10 cellular contexts compared by ENCODE assay signal in the genomic region with DNA sequence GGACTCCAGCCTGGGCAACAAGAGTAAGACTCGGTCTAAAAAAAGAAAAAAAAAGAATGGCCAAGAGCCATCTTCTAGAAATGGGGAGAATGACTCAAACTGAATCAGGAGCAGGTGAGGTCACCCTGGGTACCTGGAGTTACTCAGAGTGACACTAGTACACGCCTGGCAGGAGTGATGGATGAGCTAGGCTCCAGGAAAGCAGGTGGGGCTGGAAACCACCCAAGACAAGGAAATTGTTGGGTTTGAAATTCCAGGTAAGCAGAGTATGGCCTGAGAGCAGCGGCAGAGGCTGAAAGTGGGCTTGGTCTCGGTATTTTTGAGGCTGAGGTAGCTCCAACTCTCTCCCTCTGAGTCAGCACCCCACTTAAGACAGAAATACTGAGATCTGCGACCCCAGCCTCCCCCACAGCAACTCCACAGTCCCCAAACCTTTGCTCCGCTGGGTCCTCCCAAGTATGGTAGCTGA. TPM values are rescaled to one million over a fixed set of nuclear protein-coding genes. Genes with fewer than 3 reads are reported as not detected.
DNase-seq lines count a peak whose midpoint lies in the region; ATAC-seq and TF ChIP-seq lines count a peak whose summit lies in the region.
"Had no signal": no experiment of that assay in that cellular context is flagged by ENCODE, and none has a peak within 500 bp of the region (broad histone marks: within the 10 kb centered on the region; RNA-seq: fewer than 3 reads in every experiment).

No MANE protein-coding gene starts in this region.

- no peaks in the 10 kb centered on the region for H3K27me3 ChIP-seq in RWPE2 (ENCODE audit: insufficient read depth, poor library complexity, severe bottlenecking)
- no peaks in the 10 kb centered on the region for H3K27me3 ChIP-seq in body of pancreas
- no peaks in the 10 kb centered on the region for H3K27me3 ChIP-seq in trophoblast cell (ENCODE audit: insufficient read depth, low read length)
- H3K27me3 ChIP-seq in GM23338 (ENCODE audit: insufficient read depth), result no peaks in the 10 kb centered on the region
- H3K27me3 ChIP-seq in gastroesophageal sphincter, result no peaks in the 10 kb centered on the region
- H3K27me3 ChIP-seq: adrenal gland, tibial nerve had no signal

- H3K9me2 ChIP-seq in GM23338 (ENCODE audit: insufficient read depth), result no peaks in the 10 kb centered on the region

- H2AFZ ChIP-seq in trophoblast cell (ENCODE audit: insufficient read depth, low read length, poor library complexity), result peak overlapping the region; percentile 15
- no peak overlapping the region for H2AFZ ChIP-seq in GM23338

- H3K4me2 ChIP-seq in trophoblast cell (ENCODE audit: low read length) (no peak overlapping the region), GM23338 (no peak overlapping the region)

- H3K23ac ChIP-seq in trophoblast cell (ENCODE audit: low read length), result no peak overlapping the region

- peak overlapping the region; percentile 18 for H3K18ac ChIP-seq in trophoblast cell (ENCODE audit: low read length)

- 50 to 57% methylated on average over 5 to 6 of the region's 6 CpGs for WGBS in body of pancreas, 2 donors
- no CpG with 5 or more reads among the region's 6 CpGs for WGBS in trophoblast cell (ENCODE audit: extremely low coverage, insufficient coverage, insufficient read length)
- 58 to 63% methylated on average over 5 to 6 of the region's 6 CpGs for WGBS in gastroesophageal sphincter (ENCODE audit: low coverage in 1 of 2), 2 donors

- no peak overlapping the region for H3K4me3 Mint-ChIP-seq in GM23338

- peak; percentile 71 for DNase-seq in DMS53 (lab: John Stamatoyannopoulos, UW)
- peak; percentile 95 for DNase-seq in RWPE2 (ENCODE audit: low spot score)
- DNase-seq in body of pancreas, result peak; percentile 59 to 83 (median 72)
- no peak for DNase-seq in trophoblast cell
- DNase-seq in GM23338 (ENCODE audit: low spot score), result no peak
- DNase-seq in SIG-M5 (lab: John Stamatoyannopoulos, UW), result no peak
- no peak for DNase-seq in NCI-H187 (lab: John Stamatoyannopoulos, UW)

- no peak overlapping the region for H3K27ac Mint-ChIP-seq in GM23338

- H4K8ac ChIP-seq in trophoblast cell (ENCODE audit: low read depth, low read length), result peak overlapping the region; percentile 34

- TF ChIP-seq POLR2A in body of pancreas (IDR thresholded peaks at IDR 0.05), result peak in 2 of 3 donors; percentile 54 to 58
- TF ChIP-seq POLR2A in gastroesophageal sphincter (IDR thresholded peaks at IDR 0.05), result no peak

- intact Hi-C loops in body of pancreas (cut with DNase I), result no loop called here

- TF ChIP-seq EP300 in gastroesophageal sphincter (IDR thresholded peaks at IDR 0.05), result no peak

- no peaks in the 10 kb centered on the region for H3K9me3 Mint-ChIP-seq in GM23338

- TF ChIP-seq CTCF in RWPE2 (IDR thresholded peaks at IDR 0.05; ENCODE audit: poor library complexity, severe bottlenecking) (no peak), body of pancreas (IDR thresholded peaks at IDR 0.05) (no peak), GM23338 (conservative IDR thresholded peaks at IDR 0.05; ENCODE audit: low read depth in 2 of 2) (no peak), gastroesophageal sphincter (IDR thresholded peaks at IDR 0.05) (no peak)

- H2BK12ac ChIP-seq in trophoblast cell (ENCODE audit: low read length), result peak overlapping the region; percentile 83

- H4K20me1 ChIP-seq in GM23338 (replicated peaks; ENCODE audit: insufficient read depth), result no peaks in the 10 kb centered on the region

- H2AK5ac ChIP-seq in trophoblast cell (ENCODE audit: low read length), result peak overlapping the region; percentile 38

- H2BK5ac ChIP-seq in trophoblast cell (ENCODE audit: low read depth, low read length, poor library complexity), result peak overlapping the region; percentile 69

- H3F3A ChIP-seq in GM23338 (replicated peaks; ENCODE audit: low read depth), result peaks cover 11% of the 10 kb centered on the region; the same call in 1 of the 2 replicates

- peaks cover 33% of the 10 kb centered on the region for H3K4me1 ChIP-seq in RWPE2 (ENCODE audit: insufficient read depth, poor library complexity, severe bottlenecking)
- peaks cover 30% of the 10 kb centered on the region for H3K4me1 ChIP-seq in body of pancreas
- H3K4me1 ChIP-seq in trophoblast cell (ENCODE audit: control insufficient read depth in 1 of 2, insufficient read depth in 2 of 2, low read length in 2 of 2), result peaks cover 20 to 21% of the 10 kb centered on the region in 2 experiments
- H3K4me1 ChIP-seq in GM23338 (ENCODE audit: insufficient read depth), result peaks cover 20% of the 10 kb centered on the region; the same call in 1 of the 2 replicates
- H3K4me1 ChIP-seq in gastroesophageal sphincter, result peaks cover 0 to 11% (median 3%) of the 10 kb centered on the region in 3 donors

- peak overlapping the region; percentile 74 for H2BK120ac ChIP-seq in trophoblast cell (ENCODE audit: insufficient read depth, low read length, poor library complexity)

- ATAC-seq in RWPE2 (ENCODE audit: low read depth) (peak; percentile 86), body of pancreas (peak; percentile 82), GM23338 (no peak), gastroesophageal sphincter (no peak)

- 0 out of 2 replicates have a peak, but pooled peaks cover 6% of the 10 kb centered on the region for H3K36me3 ChIP-seq in RWPE2 (ENCODE audit: low read depth)
- no peaks in the 10 kb centered on the region for H3K36me3 ChIP-seq in body of pancreas (replicated peaks in 1 of 2; ENCODE audit: insufficient read depth in 1 of 2, low read depth in 2 of 2)
- H3K36me3 ChIP-seq in trophoblast cell (ENCODE audit: control insufficient read depth in 1 of 2, insufficient read depth in 2 of 2, low read length in 2 of 2), result no peaks in the 10 kb centered on the region
- no peaks in the 10 kb centered on the region for H3K36me3 ChIP-seq in GM23338 (ENCODE audit: insufficient read depth)
- H3K36me3 ChIP-seq in gastroesophageal sphincter, result no peaks in the 10 kb centered on the region
- H3K36me3 ChIP-seq: adrenal gland, tibial nerve had no signal

- H3K27ac ChIP-seq in RWPE2 (ENCODE audit: poor library complexity, severe bottlenecking) (peak overlapping the region; percentile 94), body of pancreas (peak overlapping the region; percentile 2 to 76 (median 66)), trophoblast cell (ENCODE audit: low read depth, low read length) (peak overlapping the region; percentile 86), GM23338 (ENCODE audit: low read depth) (no peak overlapping the region), gastroesophageal sphincter (no peak overlapping the region)
- H3K27ac ChIP-seq: tibial nerve had no signal

- H3K4me3 ChIP-seq in RWPE2 (ENCODE audit: severe bottlenecking) (no peak overlapping the region), body of pancreas (no peak overlapping the region), trophoblast cell (ENCODE audit: low read depth, low read length) (no peak overlapping the region), GM23338 (no peak overlapping the region), gastroesophageal sphincter (no peak overlapping the region)
- H3K4me3 ChIP-seq: adrenal gland, tibial nerve had no signal

- H3K9me3 ChIP-seq in RWPE2 (ENCODE audit: severe bottlenecking), result no peaks in the 10 kb centered on the region
- H3K9me3 ChIP-seq in body of pancreas, result no peaks in the 10 kb centered on the region
- no peaks in the 10 kb centered on the region for H3K9me3 ChIP-seq in trophoblast cell (ENCODE audit: insufficient read depth, low read depth, low read length)
- H3K9me3 ChIP-seq in gastroesophageal sphincter, result no peaks in the 10 kb centered on the region
- H3K9me3 ChIP-seq: adrenal gland, tibial nerve had no signal

- no peak overlapping the region for H3K9ac ChIP-seq in trophoblast cell (ENCODE audit: low read length)

- H3K4ac ChIP-seq in trophoblast cell (ENCODE audit: low read depth, low read length), result peak overlapping the region; percentile 41

- H3K14ac ChIP-seq in trophoblast cell (ENCODE audit: low read length), result peak overlapping the region; percentile 68

- peak overlapping the region; percentile 89 for H4K91ac ChIP-seq in trophoblast cell (ENCODE audit: low read depth, low read length)

- peaks cover 4% of the 10 kb centered on the region for H3K27me3 Mint-ChIP-seq in GM23338 (ENCODE audit: insufficient read depth, low read depth, poor library complexity)

- H3K36me3 Mint-ChIP-seq in GM23338 (ENCODE audit: low read depth), result no peaks in the 10 kb centered on the region; the same call in 2 of the 3 replicates

- H3K79me1 ChIP-seq in trophoblast cell (ENCODE audit: low read length), result peaks cover 17% of the 10 kb centered on the region

- H3K79me2 ChIP-seq in trophoblast cell (ENCODE audit: control insufficient read depth, insufficient read depth, low read length, poor library complexity), result no peaks in the 10 kb centered on the region
- H3K79me2 ChIP-seq in GM23338 (replicated peaks; ENCODE audit: insufficient read depth), result no peaks in the 10 kb centered on the region

- H3K4me1 Mint-ChIP-seq in GM23338, result peaks cover 11% of the 10 kb centered on the region

- no peak overlapping the region for H4K12ac ChIP-seq in trophoblast cell (ENCODE audit: low read depth, low read length)

TF ChIP-seq in GM23338, 12 proteins besides CTCF, POLR2A, EP300 and RAD21 (continues in another document):
- TF ChIP-seq EZH2 (IDR thresholded peaks at IDR 0.05; ENCODE audit: low read depth, unreplicated experiment), result no peak

RNA-seq across cellular contexts. Expression of a gene that starts 18.5 kb away (rescaled TPM):
- total RNA-seq in body of pancreas (100 to 1,000 TPM; 238 to 269 TPM), gastroesophageal sphincter (100 to 1,000 TPM; 129 to 189 (median 133) TPM)
- polyA plus RNA-seq in trophoblast cell (2013), result 175 and 178 TPM in 2 replicates
- 110 and 136 TPM in 2 replicates for total RNA-seq in GM23338 (2014; rRNA removed; shearing (Covaris generic))
- polyA plus RNA-seq in GM23338 (2016; fragmentation: Nextera tagmentation; extraction: Ambion mirVana), result 108 and 114 TPM in 2 replicates

Comparison
In these comparisons a context has a peak if more than half of its experiments do, and no peak if none do; other contexts are left out.
1. DNase-seq: peak in DMS53 (single experiment), RWPE2 (single experiment) and body of pancreas (4 of 4); none in trophoblast cell (0 of 2), GM23338 (single experiment), SIG-M5 (single experiment) and NCI-H187 (0 of 2).
2. ATAC-seq: peak in RWPE2 (single experiment) and body of pancreas (single experiment); none in GM23338 (single experiment) and gastroesophageal sphincter (single experiment).
3. H3K27ac ChIP-seq: peak in RWPE2 (single experiment), body of pancreas (4 of 4) and trophoblast cell (single experiment); none in GM23338 (single experiment) and gastroesophageal sphincter (0 of 4).
4. POLR2A ChIP-seq: peak in body of pancreas (2 of 3); none in gastroesophageal sphincter (0 of 2).